ENCODE assay signal across 15 cellular contexts in the genomic region with DNA sequence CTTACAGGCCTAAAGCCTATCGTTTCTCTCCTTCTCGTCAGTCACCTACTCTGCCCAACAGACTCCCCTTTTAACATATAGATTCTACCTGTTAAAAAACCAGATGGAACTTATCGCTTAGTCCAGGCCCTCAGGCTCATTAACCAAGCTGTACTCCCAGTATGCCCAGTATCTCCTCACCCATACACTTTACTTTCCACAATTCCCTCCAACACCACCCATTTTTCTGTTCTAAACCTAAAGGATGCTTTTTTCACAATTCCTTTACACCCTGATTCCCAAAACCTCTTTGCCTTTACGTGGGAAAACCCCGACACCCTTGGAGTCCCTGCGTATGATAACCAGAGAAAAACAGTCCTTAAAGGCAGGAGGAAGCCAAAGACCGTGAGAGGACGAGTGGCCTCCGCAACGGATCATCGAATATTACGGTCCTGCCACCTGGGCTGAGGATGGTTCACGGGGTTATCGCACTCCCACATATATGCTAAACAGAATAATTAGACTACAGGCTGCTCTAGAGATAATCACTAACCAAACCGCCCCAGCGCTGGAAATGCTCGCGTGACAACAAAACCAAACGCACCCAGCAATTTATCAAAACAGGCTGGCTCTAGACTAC. TPM values are rescaled to one million over a fixed set of nuclear protein-coding genes. Genes with fewer than 3 reads are reported as not detected.
DNase-seq lines count a peak whose midpoint lies in the region; ATAC-seq, FAIRE-seq and TF ChIP-seq lines count a peak whose summit lies in the region.
"Not testable (repeated sequence)": the region's sequence is repeated elsewhere in the genome, so short reads cannot be mapped to it uniquely, and the experiment has no call there.
"Had no signal": no experiment of that assay in that cellular context is flagged by ENCODE, and none has a peak within 500 bp of the region (broad histone marks: within the 10 kb centered on the region; RNA-seq: fewer than 3 reads in every experiment).

No MANE protein-coding gene starts in this region.

- H3K4me3 ChIP-seq in K562, testis: not testable (repeated sequence)

- in situ Hi-C loops in K562 (cut with MboI), result not testable (repeated sequence)

- H3K27ac ChIP-seq in K562 (ENCODE audit: extremely low read depth, low read depth, low read length), result peak overlapping the region; percentile 40; the same call in 2 of the 3 replicates
- not testable (repeated sequence) for H3K27ac ChIP-seq in testis

- not testable (repeated sequence) for H3K4me3 Mint-ChIP-seq in activated CD8-positive, alpha-beta memory T cell treated with anti-CD3 and anti-CD28 coated beads, Interleukin-2, amount 10 ng/mL, durations not matched to agents 7 days and 5 days
- H3K4me3 Mint-ChIP-seq in nephron progenitor cell, result peak overlapping the region; percentile 6

- TF ChIP-seq EP300 in K562 (IDR thresholded peaks at IDR 0.05; ENCODE audit: low read length), result not testable (repeated sequence)

- 20% methylated on average over 19 of the region's 19 CpGs for WGBS in K562 (ENCODE audit: insufficient coverage, low coverage, missing lambda C conversion rate)
- WGBS in testis, 2 donors, result 71 to 72% methylated on average over 19 of the region's 19 CpGs

- H3K27me3 Mint-ChIP-seq in activated CD8-positive, alpha-beta memory T cell treated with anti-CD3 and anti-CD28 coated beads, Interleukin-2, amount 10 ng/mL, durations not matched to agents 7 days and 5 days; nephron progenitor cell (ENCODE audit: low read depth, poor library complexity): not testable (repeated sequence)

- H3K27me3 ChIP-seq in K562 (ENCODE audit: control insufficient read depth in 2 of 2, insufficient read depth in 2 of 2, low read length in 2 of 2); testis: not testable (repeated sequence)

- peak; percentile 7 for DNase-seq in activated CD8-positive, alpha-beta memory T cell treated with anti-CD3 and anti-CD28 coated beads, Interleukin-2, amount 10 ng/mL, durations not matched to agents 7 days and 5 days
- peak in 1 of 4 experiments; percentile 56 for DNase-seq in K562 (ENCODE audit: extremely low read depth in 1 of 4, low spot score in 3 of 4)
- peak; percentile 6 for DNase-seq in islet precursor cell
- not testable (repeated sequence) for DNase-seq in nephron progenitor cell
- peak; percentile 11 for DNase-seq in testis

- H3K27ac Mint-ChIP-seq in activated CD8-positive, alpha-beta memory T cell treated with anti-CD3 and anti-CD28 coated beads, Interleukin-2, amount 10 ng/mL, durations not matched to agents 7 days and 5 days, result not testable (repeated sequence)
- H3K27ac Mint-ChIP-seq in nephron progenitor cell, result peak overlapping the region; percentile 66

- intact Hi-C loops in K562 (cut with micrococcal nuclease); testis (cut with DNase I; ENCODE audit: low total_unique reads): not testable (repeated sequence)

- not testable (repeated sequence) for H3K36me3 ChIP-seq in K562 (ENCODE audit: control insufficient read depth, insufficient read depth, low read length); testis (ENCODE audit: low read depth, missing control alignments)

- not testable (repeated sequence) for H3K79me2 ChIP-seq in K562 (ENCODE audit: control insufficient read depth, insufficient read depth, low read length)

- not testable (repeated sequence) for H3K4me1 Mint-ChIP-seq in activated CD8-positive, alpha-beta memory T cell treated with anti-CD3 and anti-CD28 coated beads, Interleukin-2, amount 10 ng/mL, durations not matched to agents 7 days and 5 days
- peaks cover 11% of the 10 kb centered on the region for H3K4me1 Mint-ChIP-seq in nephron progenitor cell

- H3K36me3 Mint-ChIP-seq in activated CD8-positive, alpha-beta memory T cell treated with anti-CD3 and anti-CD28 coated beads, Interleukin-2, amount 10 ng/mL, durations not matched to agents 7 days and 5 days, result not testable (repeated sequence)
- peaks cover 54% of the 10 kb centered on the region for H3K36me3 Mint-ChIP-seq in nephron progenitor cell (ENCODE audit: low read depth)

- not testable (repeated sequence) for TF ChIP-seq POLR2A in K562 (conservative IDR thresholded peaks at IDR 0.05); testis (IDR thresholded peaks at IDR 0.05)

- H4K20me1 ChIP-seq in K562 (replicated peaks; ENCODE audit: control insufficient read depth, insufficient read depth, low read length), result not testable (repeated sequence)

- peak overlapping the region; percentile 37 for H3K4me2 ChIP-seq in K562 (ENCODE audit: insufficient read depth, low read length)

- CTCF ChIA-PET in activated CD8-positive, alpha-beta memory T cell treated with anti-CD3 and anti-CD28 coated beads, Interleukin-2, amount 10 ng/mL, durations not matched to agents 7 days and 5 days (lab: Charles Lee); K562 (lab: Yijun Ruan, JAX; ENCODE audit: low intra/inter-chr PET ratio): not testable (repeated sequence)

- peak overlapping the region; percentile 60; the same call in 1 of the 2 replicates for H2AFZ ChIP-seq in K562 (ENCODE audit: low read depth, low read length)

- not testable (repeated sequence) for H3K9ac ChIP-seq in K562 (ENCODE audit: insufficient read depth in 1 of 2, low read depth in 2 of 2, low read length in 2 of 2)

- FAIRE-seq in K562 (lab: Jason Lieb, UNC), result peak; percentile 67

- TF ChIP-seq CTCF in K562 (IDR thresholded peaks at IDR 0.05 in 2 of 3, conservative IDR thresholded peaks at IDR 0.05 in 1 of 3; ENCODE audit: insufficient read depth in 2 of 3, low read depth in 1 of 3, low read length in 3 of 3); nephron progenitor cell (IDR thresholded peaks at IDR 0.05); testis (IDR thresholded peaks at IDR 0.05): not testable (repeated sequence)

- peaks cover 11% of the 10 kb centered on the region for H3K9me3 ChIP-seq in K562 (replicated peaks; ENCODE audit: control insufficient read depth, insufficient read depth, low read depth, low read length)
- H3K9me3 ChIP-seq in testis, result not testable (repeated sequence)

- POLR2A ChIA-PET in K562 (lab: Yijun Ruan, JAX), result not testable (repeated sequence)

- ATAC-seq in activated CD8-positive, alpha-beta memory T cell treated with anti-CD3 and anti-CD28 coated beads, Interleukin-2, amount 10 ng/mL, durations not matched to agents 7 days and 5 days, result not testable (repeated sequence)
- ATAC-seq in K562, result peak; percentile 44

- not testable (repeated sequence) for H3K9me1 ChIP-seq in K562 (ENCODE audit: control insufficient read depth, insufficient read depth, low read length)

- TF ChIP-seq RAD21 in K562 (CRISPR knock-in tag; conservative IDR thresholded peaks at IDR 0.05 in 1 of 2, IDR thresholded peaks at IDR 0.05 in 1 of 2), result not testable (repeated sequence)

- H3K4me1 ChIP-seq in K562 (replicated peaks in 1 of 2; ENCODE audit: control insufficient read depth in 2 of 2, insufficient read depth in 2 of 2, low read length in 2 of 2), result peaks cover 7 to 18% of the 10 kb centered on the region in 2 experiments; a peak in 4 of 5 replicates
- not testable (repeated sequence) for H3K4me1 ChIP-seq in testis

- not testable (repeated sequence) for BruUV-seq in K562 (replicated peaks; lab: Mats Ljungman, UMichigan)

- H3K9me3 Mint-ChIP-seq in activated CD8-positive, alpha-beta memory T cell treated with anti-CD3 and anti-CD28 coated beads, Interleukin-2, amount 10 ng/mL, durations not matched to agents 7 days and 5 days (ENCODE audit: low read depth), result not testable (repeated sequence)
- peaks cover 46% of the 10 kb centered on the region for H3K9me3 Mint-ChIP-seq in nephron progenitor cell

RNA-seq across cellular contexts. Expression of gene VN1R5, which starts 33.5 kb away (rescaled TPM):
- not detected for total RNA-seq in activated CD8-positive, alpha-beta memory T cell treated with anti-CD3 and anti-CD28 coated beads, Interleukin-2, amount 10 ng/mL, durations not matched to agents 7 days and 5 days
- total RNA-seq in K562 (2011; cell fraction: chromatin; rRNA removed; ENCODE audit: low replicate concordance), result not detected in 2 replicates
- total RNA-seq in K562 (2011; cell fraction: nucleolus; rRNA removed), result not detected in 2 replicates
- not detected in 2 replicates for total RNA-seq in K562 (2011; cell fraction: nucleoplasm; rRNA removed)
- total RNA-seq in K562 (2014; rRNA removed), result not detected in 2 replicates
- total RNA-seq in K562 (2014; rRNA removed; fragmentation: Illumina TruSeq; extraction: Trizol), result not detected in 2 replicates
- total RNA-seq in K562 (2015; rRNA removed; fragmentation: Illumina TruSeq; extraction: Trizol), result not detected in 2 replicates
- not detected in 2 replicates for total RNA-seq in K562 (2021)
- polyA plus RNA-seq in K562 (2011; rRNA removed), result not detected in 2 replicates
- not detected in 2 replicates for polyA plus RNA-seq in K562 (2011; cell fraction: cytosol; rRNA removed)
- polyA plus RNA-seq in K562 (2011; cell fraction: nucleus; rRNA removed), result not detected in 2 replicates
- polyA plus RNA-seq in K562 (2012), result not detected in 2 replicates
- not detected in 2 replicates for polyA plus RNA-seq in K562 (2014; fragmentation: Illumina TruSeq; extraction: Trizol)
- not detected for polyA plus RNA-seq in K562 (2014; fragmentation: Nextera tagmentation; extraction: Ambion mirVana)
- polyA plus RNA-seq in K562 (2014; rRNA removed), result not detected in 2 replicates
- not detected in 2 replicates for polyA minus RNA-seq in K562 (2011; rRNA and poly(A)+ RNA removed)
- not detected in 2 replicates for polyA minus RNA-seq in K562 (2011; cell fraction: cytosol; rRNA and poly(A)+ RNA removed)
- not detected in 2 replicates for polyA minus RNA-seq in K562 (2011; cell fraction: nucleus; rRNA and poly(A)+ RNA removed)
- total RNA-seq in testis, result not detected
- not detected for polyA plus RNA-seq in testis (ENCODE audit: insufficient read depth, low read depth, low replicate concordance)
- total RNA-seq: A172; A673; Calu3; CD4-positive, alpha-beta memory T cell; Daoy; G401; GM23338; H4; H9 had no signal
- polyA plus RNA-seq: BJ; CD4-positive, alpha-beta memory T cell; GM23338 had no signal

RNA-seq across cellular contexts. Expression of gene ZNF496, which starts 42.3 kb away (rescaled TPM):
- 10 to 100 TPM; 19.5 to 20.7 TPM for total RNA-seq in activated CD8-positive, alpha-beta memory T cell treated with anti-CD3 and anti-CD28 coated beads, Interleukin-2, amount 10 ng/mL, durations not matched to agents 7 days and 5 days
- 46.7 and 71.5 TPM in 2 replicates for total RNA-seq in K562 (2011; cell fraction: chromatin; rRNA removed; ENCODE audit: low replicate concordance)
- 49.9 and 53.0 TPM in 2 replicates for total RNA-seq in K562 (2011; cell fraction: nucleolus; rRNA removed)
- 47.4 and 58.0 TPM in 2 replicates for total RNA-seq in K562 (2011; cell fraction: nucleoplasm; rRNA removed)
- total RNA-seq in K562 (2014; rRNA removed) (44.4 and 63.2 TPM in 2 replicates), K562 (2014; rRNA removed; fragmentation: Illumina TruSeq; extraction: Trizol) (22.0 and 22.7 TPM in 2 replicates), K562 (2015; rRNA removed; fragmentation: Illumina TruSeq; extraction: Trizol) (31.4 and 31.6 TPM in 2 replicates), K562 (2021) (54.0 and 55.5 TPM in 2 replicates), testis (10 to 100 TPM; 61.6 to 71.1 TPM)
- polyA plus RNA-seq in K562 (2011; rRNA removed) (29.8 and 37.8 TPM in 2 replicates), K562 (2014; fragmentation: Illumina TruSeq; extraction: Trizol) (31.3 and 35.5 TPM in 2 replicates), K562 (2014; fragmentation: Nextera tagmentation; extraction: Ambion mirVana) (1 to 10 TPM; 4.3 to 5.9 TPM), K562 (2014; rRNA removed) (38.2 and 43.3 TPM in 2 replicates), testis (ENCODE audit: insufficient read depth, low read depth, low replicate concordance) (45.0 TPM)
- 35.8 and 37.3 TPM in 2 replicates for polyA plus RNA-seq in K562 (2011; cell fraction: cytosol; rRNA removed)
- polyA plus RNA-seq in K562 (2011; cell fraction: nucleus; rRNA removed), result 52.3 and 64.6 TPM in 2 replicates
- 28.9 and 48.4 TPM in 2 replicates for polyA plus RNA-seq in K562 (2012)
- 44.2 and 45.8 TPM in 2 replicates for polyA minus RNA-seq in K562 (2011; rRNA and poly(A)+ RNA removed)
- polyA minus RNA-seq in K562 (2011; cell fraction: cytosol; rRNA and poly(A)+ RNA removed), result 31.3 and 34.9 TPM in 2 replicates
- 25.3 and 28.4 TPM in 2 replicates for polyA minus RNA-seq in K562 (2011; cell fraction: nucleus; rRNA and poly(A)+ RNA removed)
